Comparison of ENCODE assay signal across 1 cellular context in genomic region chr2:227848586-227848985, GRCh38.
TF ChIP-seq lines count a peak whose summit lies in the region.

No MANE protein-coding gene starts in this region.

TF ChIP-seq in GM12878, 131 proteins besides CTCF, POLR2A, EP300 and RAD21 (continued from another document and continues in another):
- TF ChIP-seq, protein P1, sequence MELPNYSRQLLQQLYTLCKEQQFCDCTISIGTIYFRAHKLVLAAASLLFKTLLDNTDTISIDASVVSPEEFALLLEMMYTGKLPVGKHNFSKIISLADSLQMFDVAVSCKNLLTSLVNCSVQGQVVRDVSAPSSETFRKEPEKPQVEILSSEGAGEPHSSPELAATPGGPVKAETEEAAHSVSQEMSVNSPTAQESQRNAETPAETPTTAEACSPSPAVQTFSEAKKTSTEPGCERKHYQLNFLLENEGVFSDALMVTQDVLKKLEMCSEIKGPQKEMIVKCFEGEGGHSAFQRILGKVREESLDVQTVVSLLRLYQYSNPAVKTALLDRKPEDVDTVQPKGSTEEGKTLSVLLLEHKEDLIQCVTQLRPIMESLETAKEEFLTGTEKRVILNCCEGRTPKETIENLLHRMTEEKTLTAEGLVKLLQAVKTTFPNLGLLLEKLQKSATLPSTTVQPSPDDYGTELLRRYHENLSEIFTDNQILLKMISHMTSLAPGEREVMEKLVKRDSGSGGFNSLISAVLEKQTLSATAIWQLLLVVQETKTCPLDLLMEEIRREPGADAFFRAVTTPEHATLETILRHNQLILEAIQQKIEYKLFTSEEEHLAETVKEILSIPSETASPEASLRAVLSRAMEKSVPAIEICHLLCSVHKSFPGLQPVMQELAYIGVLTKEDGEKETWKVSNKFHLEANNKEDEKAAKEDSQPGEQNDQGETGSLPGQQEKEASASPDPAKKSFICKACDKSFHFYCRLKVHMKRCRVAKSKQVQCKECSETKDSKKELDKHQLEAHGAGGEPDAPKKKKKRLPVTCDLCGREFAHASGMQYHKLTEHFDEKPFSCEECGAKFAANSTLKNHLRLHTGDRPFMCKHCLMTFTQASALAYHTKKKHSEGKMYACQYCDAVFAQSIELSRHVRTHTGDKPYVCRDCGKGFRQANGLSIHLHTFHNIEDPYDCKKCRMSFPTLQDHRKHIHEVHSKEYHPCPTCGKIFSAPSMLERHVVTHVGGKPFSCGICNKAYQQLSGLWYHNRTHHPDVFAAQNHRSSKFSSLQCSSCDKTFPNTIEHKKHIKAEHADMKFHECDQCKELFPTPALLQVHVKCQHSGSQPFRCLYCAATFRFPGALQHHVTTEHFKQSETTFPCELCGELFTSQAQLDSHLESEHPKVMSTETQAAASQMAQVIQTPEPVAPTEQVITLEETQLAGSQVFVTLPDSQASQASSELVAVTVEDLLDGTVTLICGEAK (IDR thresholded peaks at IDR 0.05; ENCODE audit: borderline replicate concordance): no peak
- TF ChIP-seq TAF1 (IDR thresholded peaks at IDR 0.05; ENCODE audit: borderline replicate concordance, low read depth, low read length): no peak
- no peak for TF ChIP-seq HDGF (IDR thresholded peaks at IDR 0.05)
- TF ChIP-seq, protein P2, sequence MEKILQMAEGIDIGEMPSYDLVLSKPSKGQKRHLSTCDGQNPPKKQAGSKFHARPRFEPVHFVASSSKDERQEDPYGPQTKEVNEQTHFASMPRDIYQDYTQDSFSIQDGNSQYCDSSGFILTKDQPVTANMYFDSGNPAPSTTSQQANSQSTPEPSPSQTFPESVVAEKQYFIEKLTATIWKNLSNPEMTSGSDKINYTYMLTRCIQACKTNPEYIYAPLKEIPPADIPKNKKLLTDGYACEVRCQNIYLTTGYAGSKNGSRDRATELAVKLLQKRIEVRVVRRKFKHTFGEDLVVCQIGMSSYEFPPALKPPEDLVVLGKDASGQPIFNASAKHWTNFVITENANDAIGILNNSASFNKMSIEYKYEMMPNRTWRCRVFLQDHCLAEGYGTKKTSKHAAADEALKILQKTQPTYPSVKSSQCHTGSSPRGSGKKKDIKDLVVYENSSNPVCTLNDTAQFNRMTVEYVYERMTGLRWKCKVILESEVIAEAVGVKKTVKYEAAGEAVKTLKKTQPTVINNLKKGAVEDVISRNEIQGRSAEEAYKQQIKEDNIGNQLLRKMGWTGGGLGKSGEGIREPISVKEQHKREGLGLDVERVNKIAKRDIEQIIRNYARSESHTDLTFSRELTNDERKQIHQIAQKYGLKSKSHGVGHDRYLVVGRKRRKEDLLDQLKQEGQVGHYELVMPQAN (conservative IDR thresholded peaks at IDR 0.05): 0 out of 2 replicates have a peak, but pooled peaks have one; percentile 11
- TF ChIP-seq ZNF217 (IDR thresholded peaks at IDR 0.05): no peak
- TF ChIP-seq CEBPZ (IDR thresholded peaks at IDR 0.05; ENCODE audit: low read depth, low read length): no peak
- TF ChIP-seq BHLHE40 (IDR thresholded peaks at IDR 0.05; ENCODE audit: borderline replicate concordance in 1 of 2, low read depth in 2 of 2, low read length in 1 of 2): no peak
- TF ChIP-seq CREM (IDR thresholded peaks at IDR 0.05; ENCODE audit: low read depth): peak; percentile 82
- no peak for TF ChIP-seq MXI1 (IDR thresholded peaks at IDR 0.05; ENCODE audit: low read depth, low read length)
- no peak for TF ChIP-seq MYC (IDR thresholded peaks at IDR 0.05; ENCODE audit: insufficient read depth, insufficient read length, insufficient replicate concordance, low read length, severe bottlenecking)
- no peak for TF ChIP-seq SREBF2 (IDR thresholded peaks at IDR 0.05; ENCODE audit: low read length)
- TF ChIP-seq, protein P3, sequence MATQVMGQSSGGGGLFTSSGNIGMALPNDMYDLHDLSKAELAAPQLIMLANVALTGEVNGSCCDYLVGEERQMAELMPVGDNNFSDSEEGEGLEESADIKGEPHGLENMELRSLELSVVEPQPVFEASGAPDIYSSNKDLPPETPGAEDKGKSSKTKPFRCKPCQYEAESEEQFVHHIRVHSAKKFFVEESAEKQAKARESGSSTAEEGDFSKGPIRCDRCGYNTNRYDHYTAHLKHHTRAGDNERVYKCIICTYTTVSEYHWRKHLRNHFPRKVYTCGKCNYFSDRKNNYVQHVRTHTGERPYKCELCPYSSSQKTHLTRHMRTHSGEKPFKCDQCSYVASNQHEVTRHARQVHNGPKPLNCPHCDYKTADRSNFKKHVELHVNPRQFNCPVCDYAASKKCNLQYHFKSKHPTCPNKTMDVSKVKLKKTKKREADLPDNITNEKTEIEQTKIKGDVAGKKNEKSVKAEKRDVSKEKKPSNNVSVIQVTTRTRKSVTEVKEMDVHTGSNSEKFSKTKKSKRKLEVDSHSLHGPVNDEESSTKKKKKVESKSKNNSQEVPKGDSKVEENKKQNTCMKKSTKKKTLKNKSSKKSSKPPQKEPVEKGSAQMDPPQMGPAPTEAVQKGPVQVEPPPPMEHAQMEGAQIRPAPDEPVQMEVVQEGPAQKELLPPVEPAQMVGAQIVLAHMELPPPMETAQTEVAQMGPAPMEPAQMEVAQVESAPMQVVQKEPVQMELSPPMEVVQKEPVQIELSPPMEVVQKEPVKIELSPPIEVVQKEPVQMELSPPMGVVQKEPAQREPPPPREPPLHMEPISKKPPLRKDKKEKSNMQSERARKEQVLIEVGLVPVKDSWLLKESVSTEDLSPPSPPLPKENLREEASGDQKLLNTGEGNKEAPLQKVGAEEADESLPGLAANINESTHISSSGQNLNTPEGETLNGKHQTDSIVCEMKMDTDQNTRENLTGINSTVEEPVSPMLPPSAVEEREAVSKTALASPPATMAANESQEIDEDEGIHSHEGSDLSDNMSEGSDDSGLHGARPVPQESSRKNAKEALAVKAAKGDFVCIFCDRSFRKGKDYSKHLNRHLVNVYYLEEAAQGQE (IDR thresholded peaks at IDR 0.05; ENCODE audit: low read depth, low read length): no peak
- TF ChIP-seq PAX8 (IDR thresholded peaks at IDR 0.05): no peak
- TF ChIP-seq RELA (IDR thresholded peaks at IDR 0.05; ENCODE audit: borderline replicate concordance, partially characterized antibody): no peak
- TF ChIP-seq FOXM1 (IDR thresholded peaks at IDR 0.05; ENCODE audit: low read depth, low read length): peak; percentile 87; the same call in 1 of the 2 replicates
- TF ChIP-seq SMC3 (IDR thresholded peaks at IDR 0.05; ENCODE audit: borderline replicate concordance, low read length): no peak
- no peak for TF ChIP-seq TBL1XR1 (IDR thresholded peaks at IDR 0.05; ENCODE audit: low read depth, low read length)
- no peak for TF ChIP-seq SIN3A (IDR thresholded peaks at IDR 0.05; ENCODE audit: low read depth, low read length)
- no peak for TF ChIP-seq ZNF622 (IDR thresholded peaks at IDR 0.05)
- no peak for TF ChIP-seq SREBF1 (IDR thresholded peaks at IDR 0.05; ENCODE audit: low read length)
- TF ChIP-seq HDAC6 (IDR thresholded peaks at IDR 0.05; ENCODE audit: unreplicated experiment): no peak
- TF ChIP-seq CHD1 (IDR thresholded peaks at IDR 0.05; ENCODE audit: low read depth, low read length): no peak
- peak; percentile 65; the same call in 1 of the 2 replicates for TF ChIP-seq MTA2 (IDR thresholded peaks at IDR 0.05; ENCODE audit: low read depth)
- peak; percentile 79 for TF ChIP-seq PAX5 (IDR thresholded peaks at IDR 0.05; ENCODE audit: borderline replicate concordance, low read depth, low read length)
- no peak for TF ChIP-seq FOS (IDR thresholded peaks at IDR 0.05; ENCODE audit: borderline replicate concordance, extremely low read depth, insufficient read length)
- no peak for TF ChIP-seq SMAD1 (IDR thresholded peaks at IDR 0.05; ENCODE audit: low read depth, partially characterized antibody)
- no peak for TF ChIP-seq SP1 (IDR thresholded peaks at IDR 0.05; ENCODE audit: low read depth, low read length)
- no peak for TF ChIP-seq CBX3 (IDR thresholded peaks at IDR 0.05; ENCODE audit: borderline replicate concordance, low read depth)
- no peak for TF ChIP-seq RBBP5 (conservative IDR thresholded peaks at IDR 0.05)
- TF ChIP-seq PML (IDR thresholded peaks at IDR 0.05; ENCODE audit: low read length): peak; percentile 33; the same call in 1 of the 2 replicates
- no peak for TF ChIP-seq RCOR1 (conservative IDR thresholded peaks at IDR 0.05; ENCODE audit: low read depth, low read length)
- no peak for TF ChIP-seq STAT3 (IDR thresholded peaks at IDR 0.05; ENCODE audit: low read depth, low read length)
- no peak for TF ChIP-seq ZBTB11 (CRISPR knock-in tag; IDR thresholded peaks at IDR 0.05)
- no peak for TF ChIP-seq KAT2A (conservative IDR thresholded peaks at IDR 0.05; ENCODE audit: control insufficient read depth, low read depth, low read length)
- TF ChIP-seq TCF3 (IDR thresholded peaks at IDR 0.05; ENCODE audit: borderline replicate concordance, insufficient read depth, low read depth, low read length): no peak
- peak in 1 of 2 experiments; percentile 72; a peak in 1 of 3 replicates for TF ChIP-seq EGR1 (IDR thresholded peaks at IDR 0.05; ENCODE audit: borderline replicate concordance in 1 of 2, low read depth in 2 of 2, low read length in 2 of 2)
- TF ChIP-seq RFX5 (IDR thresholded peaks at IDR 0.05; ENCODE audit: low read depth, low read length): no peak
- TF ChIP-seq STAT1 (conservative IDR thresholded peaks at IDR 0.05): no peak
- no peak for TF ChIP-seq KDM1A (IDR thresholded peaks at IDR 0.05; ENCODE audit: borderline replicate concordance)
- TF ChIP-seq ATF3 (IDR thresholded peaks at IDR 0.05; ENCODE audit: borderline replicate concordance, extremely low read depth, low read depth, low read length): no peak
- peak; percentile 66; the same call in 1 of the 2 replicates for TF ChIP-seq IRF4 (IDR thresholded peaks at IDR 0.05; ENCODE audit: low read depth, low read length)
- no peak for TF ChIP-seq BACH1 (IDR thresholded peaks at IDR 0.05; ENCODE audit: borderline replicate concordance)
- peak; percentile 81 for TF ChIP-seq JUNB (IDR thresholded peaks at IDR 0.05)
- no peak for TF ChIP-seq RAD51 (IDR thresholded peaks at IDR 0.05)
- TF ChIP-seq ZBED1 (IDR thresholded peaks at IDR 0.05; ENCODE audit: borderline replicate concordance): peak; percentile 68; the same call in 1 of the 2 replicates
- TF ChIP-seq POLR2AphosphoS2 (IDR thresholded peaks at IDR 0.05; ENCODE audit: low read depth, low read length): no peak
- TF ChIP-seq, protein P4, sequence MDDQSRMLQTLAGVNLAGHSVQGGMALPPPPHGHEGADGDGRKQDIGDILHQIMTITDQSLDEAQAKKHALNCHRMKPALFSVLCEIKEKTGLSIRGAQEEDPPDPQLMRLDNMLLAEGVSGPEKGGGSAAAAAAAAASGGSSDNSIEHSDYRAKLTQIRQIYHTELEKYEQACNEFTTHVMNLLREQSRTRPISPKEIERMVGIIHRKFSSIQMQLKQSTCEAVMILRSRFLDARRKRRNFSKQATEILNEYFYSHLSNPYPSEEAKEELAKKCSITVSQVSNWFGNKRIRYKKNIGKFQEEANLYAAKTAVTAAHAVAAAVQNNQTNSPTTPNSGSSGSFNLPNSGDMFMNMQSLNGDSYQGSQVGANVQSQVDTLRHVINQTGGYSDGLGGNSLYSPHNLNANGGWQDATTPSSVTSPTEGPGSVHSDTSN (IDR thresholded peaks at IDR 0.05; ENCODE audit: insufficient replicate concordance, low read depth, low read length): no peak
- peak; percentile 88 for TF ChIP-seq ATF7 (IDR thresholded peaks at IDR 0.05; ENCODE audit: low read depth)
- TF ChIP-seq JUND (IDR thresholded peaks at IDR 0.05; ENCODE audit: low read depth, low read length): no peak
- no peak for TF ChIP-seq SIX5 (IDR thresholded peaks at IDR 0.05; ENCODE audit: low read depth, low read length, severe bottlenecking)
